ENCODE assay signal across 14 cellular contexts in the genomic region with DNA sequence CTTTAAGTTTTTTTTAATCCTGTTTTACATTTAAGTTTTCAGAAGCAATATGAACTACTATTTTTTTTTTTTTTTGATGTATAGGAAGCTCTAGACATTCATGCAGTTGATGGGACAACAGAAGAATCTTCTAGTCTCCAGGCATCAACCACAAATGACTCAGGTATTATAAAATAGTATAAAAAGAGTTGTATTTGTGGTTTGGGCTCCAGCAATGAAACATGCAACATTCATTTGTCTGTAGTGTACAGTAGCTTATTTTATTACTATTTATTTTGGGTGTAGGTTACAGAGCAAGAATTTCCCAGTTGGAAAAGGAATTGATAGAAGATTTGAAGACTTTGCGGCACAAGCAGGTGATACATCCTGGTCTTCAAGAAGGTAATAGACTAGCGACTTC. TPM values are rescaled to one million over a fixed set of nuclear protein-coding genes. Genes with fewer than 3 reads are reported as not detected.
DNase-seq lines count a peak whose midpoint lies in the region; ATAC-seq and TF ChIP-seq lines count a peak whose summit lies in the region.
"Had no signal": no experiment of that assay in that cellular context is flagged by ENCODE, and none has a peak within 500 bp of the region (broad histone marks: within the 10 kb centered on the region; RNA-seq: fewer than 3 reads in every experiment).

No MANE protein-coding gene starts in this region.

- H2AFZ ChIP-seq in osteoblast (ENCODE audit: low read length), result no peak overlapping the region

- no peak overlapping the region for H3K4me2 ChIP-seq in osteoblast (ENCODE audit: insufficient read depth, low read length)

- H3K9me3 ChIP-seq in osteoblast (ENCODE audit: low read depth, low read length) (no peaks in the 10 kb centered on the region), aorta (ENCODE audit: control insufficient read depth, low read length) (no peaks in the 10 kb centered on the region)
- H3K9me3 ChIP-seq: psoas muscle had no signal

- H3K4me3 ChIP-seq in brain microvascular endothelial cell (ENCODE audit: low read depth, low read length) (no peak overlapping the region), osteoblast (ENCODE audit: insufficient read depth, low read length) (no peak overlapping the region), aorta (ENCODE audit: low read length in 2 of 2) (no peak overlapping the region)
- H3K4me3 ChIP-seq: psoas muscle had no signal

- no peaks in the 10 kb centered on the region for H3K27me3 ChIP-seq in brain microvascular endothelial cell (replicated peaks)
- no peaks in the 10 kb centered on the region for H3K27me3 ChIP-seq in osteoblast (ENCODE audit: insufficient read depth, low read length)
- H3K27me3 ChIP-seq in aorta (ENCODE audit: control insufficient read depth in 1 of 2, insufficient read depth in 2 of 2, low read length in 1 of 2), result no peaks in the 10 kb centered on the region

- H3K36me3 ChIP-seq in brain microvascular endothelial cell (replicated peaks) (no peaks in the 10 kb centered on the region), osteoblast (ENCODE audit: insufficient read depth, low read length) (peaks cover 5% of the 10 kb centered on the region), aorta (ENCODE audit: control insufficient read depth in 1 of 2, insufficient read depth in 2 of 2, low read length in 1 of 2) (peaks cover 0 to 4% of the 10 kb centered on the region in 2 donors)

- peaks cover 19% of the 10 kb centered on the region for H4K20me1 ChIP-seq in osteoblast (ENCODE audit: insufficient read depth, low read length)

- intact Hi-C loops in aorta (cut with DNase I), result no loop called here

- ATAC-seq in aorta (ENCODE audit: low FRiP score), result no peak
- ATAC-seq: left ventricle myocardium superior; naive thymus-derived CD8-positive, alpha-beta T cell; psoas muscle had no signal

- peaks cover 57% of the 10 kb centered on the region for H3K79me2 ChIP-seq in osteoblast (ENCODE audit: insufficient read depth, low read length)

- 91 to 98% methylated on average over 2 of the region's 2 CpGs for WGBS in aorta, 2 donors

- H3K27ac ChIP-seq in brain microvascular endothelial cell, result no peak overlapping the region
- H3K27ac ChIP-seq in osteoblast (ENCODE audit: low read depth, low read length), result peak overlapping the region; percentile 0
- H3K27ac ChIP-seq in aorta (ENCODE audit: low read depth in 1 of 2, low read length in 2 of 2), result no peak overlapping the region
- H3K27ac ChIP-seq: psoas muscle had no signal

- no peak for TF ChIP-seq CTCF in brain microvascular endothelial cell (IDR thresholded peaks at IDR 0.05; ENCODE audit: low read depth, low read length, missing control alignments)
- no peak for TF ChIP-seq CTCF in osteoblast (IDR thresholded peaks at IDR 0.05; ENCODE audit: extremely low read depth, low read depth, low read length)

- H3K4me1 ChIP-seq in osteoblast (ENCODE audit: insufficient read depth, low read length), result peaks cover 11% of the 10 kb centered on the region
- peaks cover 0 to 2% of the 10 kb centered on the region in 2 donors for H3K4me1 ChIP-seq in aorta (ENCODE audit: control insufficient read depth in 1 of 2, insufficient read depth in 2 of 2, low read length in 2 of 2)
- H3K4me1 ChIP-seq: psoas muscle had no signal

- in situ Hi-C loops in brain microvascular endothelial cell (cut with HindIII; ENCODE audit: low pct_ligation_motif_present, low sequenced_read_pairs), result no loop called here

- DNase-seq in ELR (ENCODE audit: low read depth) (peak; percentile 82), LHCN-M2 (ENCODE audit: low read depth) (peak; percentile 64), brain microvascular endothelial cell (peak; percentile 21), osteoblast (ENCODE audit: insufficient read length, low spot score, missing footprints) (peak; percentile 74), KG1 (lab: John Stamatoyannopoulos, UW) (no peak), aorta (no peak), NCI-H2196 treated with DMSO at 0.1 percent for 48 hours (lab: John Stamatoyannopoulos, UW; ENCODE audit: unreplicated experiment) (no peak)
- DNase-seq: activated T-cell treated with anti-CD3 and anti-CD28 coated beads, Interleukin-2, amount 50 U/mL, for 24 hours; CD8-positive, alpha-beta memory T cell; left ventricle myocardium superior; naive thymus-derived CD8-positive, alpha-beta T cell; NCI-H1092 treated with DMSO at 0.1 percent for 48 hours; psoas muscle; T-helper 9 cell had no signal

RNA-seq across cellular contexts. Expression of a gene that starts 38.6 kb away (rescaled TPM):
- total RNA-seq in LHCN-M2 (2014; rRNA removed) (18.4 and 40.7 TPM in 2 replicates), osteoblast (40.2 and 41.0 TPM in 2 replicates), aorta (10 to 100 TPM; 44.1 to 46.6 TPM)
- 2.5 TPM for polyA plus RNA-seq in LHCN-M2 (2012)
- polyA plus RNA-seq in aorta, result 1 to 10 TPM; 1.9 to 6.0 TPM

Comparison
In these comparisons a context has a peak if more than half of its experiments do, and no peak if none do; other contexts are left out.
1. DNase-seq: peak in ELR (single experiment), LHCN-M2 (single experiment), brain microvascular endothelial cell (single experiment) and osteoblast (single experiment); none in KG1 (single experiment), aorta (0 of 2) and NCI-H2196 treated with DMSO at 0.1 percent for 48 hours (single experiment).